Comparison of ENCODE assay signal across 1 cellular context in genomic region chr15:40918146-40918798, GRCh38.
A peak's percentile ranks its signal among the peaks of the same experiment; 100 is the strongest.
TF ChIP-seq lines count a peak whose summit lies in the region.

No MANE protein-coding gene starts in this region.

TF ChIP-seq in endothelial cell of umbilical vein, 7 proteins besides CTCF, POLR2A, EP300 and RAD21:
- no peak for TF ChIP-seq FOS (IDR thresholded peaks at IDR 0.05; ENCODE audit: borderline replicate concordance, insufficient read depth, low read length)
- TF ChIP-seq POLR2AphosphoS5 (IDR thresholded peaks at IDR 0.05; ENCODE audit: insufficient read depth, low read depth, low read length), result peak; percentile 29
- TF ChIP-seq JUN (IDR thresholded peaks at IDR 0.05; ENCODE audit: borderline replicate concordance, insufficient read depth, insufficient read length, low read depth), result no peak
